Comparison of ENCODE assay signal across 8 cellular contexts in the genomic region with DNA sequence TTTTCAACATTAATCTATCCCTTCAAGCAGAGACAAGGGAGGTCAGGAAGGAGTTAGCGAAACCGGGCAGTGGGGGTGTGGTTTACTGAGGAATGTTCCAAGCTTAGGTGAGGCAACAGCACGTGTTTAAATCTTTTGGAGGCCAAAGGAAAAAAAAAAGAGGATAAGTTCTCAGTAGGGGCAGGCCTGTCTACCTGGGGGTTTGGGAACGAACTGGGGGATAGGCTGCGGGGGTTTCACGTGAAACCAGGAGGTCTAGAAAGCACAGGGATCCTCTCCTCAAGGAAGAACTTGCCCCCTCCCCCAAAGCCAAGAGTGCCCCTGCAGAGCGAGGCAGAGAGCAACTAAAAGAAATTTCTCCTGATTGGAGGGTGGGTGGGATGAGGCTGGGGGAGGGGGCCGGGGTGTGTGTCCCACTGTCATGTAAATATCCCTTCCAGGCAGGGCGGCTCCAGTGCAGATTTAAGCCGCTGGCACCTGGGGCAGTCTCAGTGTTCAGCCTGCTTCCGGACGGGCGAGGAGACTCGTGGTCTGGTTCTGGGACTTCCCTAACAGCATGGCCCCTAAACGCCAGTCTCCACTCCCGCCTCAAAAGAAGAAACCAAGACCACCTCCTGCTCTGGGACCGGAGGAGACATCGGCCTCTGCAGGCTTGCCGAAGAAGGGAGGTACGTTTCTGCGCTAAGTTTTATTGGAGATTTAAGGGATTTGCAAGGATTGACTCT. TPM values are rescaled to one million over a fixed set of nuclear protein-coding genes. Genes with fewer than 3 reads are reported as not detected.
DNase-seq lines count a peak whose midpoint lies in the region; ATAC-seq and TF ChIP-seq lines count a peak whose summit lies in the region.

No MANE protein-coding gene starts in this region.

- H3K27ac Mint-ChIP-seq in effector memory CD8-positive, alpha-beta T cell: peak overlapping the region; percentile 98
- peak overlapping the region; percentile 98 for H3K27ac Mint-ChIP-seq in mesothelial cell of epicardium

- no peaks in the 10 kb centered on the region for H3K9me2 ChIP-seq in DOHH2 (replicated peaks; ENCODE audit: control insufficient read depth, low read length)

- TF ChIP-seq POLR2A in thyroid gland (IDR thresholded peaks at IDR 0.05): peak in 1 of 2 donors; percentile 48

- H3K4me1 ChIP-seq in DOHH2 (ENCODE audit: control insufficient read depth, low read length): peaks cover 54% of the 10 kb centered on the region
- peaks cover 27 to 43% of the 10 kb centered on the region in 2 donors for H3K4me1 ChIP-seq in thyroid gland

- ATAC-seq in effector memory CD8-positive, alpha-beta T cell (replicated peaks): peak; percentile 44
- no peak for ATAC-seq in HG02610 (IDR thresholded peaks at IDR 0.05; ENCODE audit: unreplicated experiment)

- WGBS in thyroid gland, 2 donors: 5 to 8% methylated on average over 15 to 21 of the region's 21 CpGs

- intact Hi-C loops in thyroid gland (cut with DNase I): loop anchor here (10.0 kb wide), 1 partner anchor 49 kb away; no protein-coding TSS in a partner anchor

- H3K4me3 ChIP-seq in DOHH2 (ENCODE audit: low read length): peak overlapping the region; percentile 93
- peak overlapping the region; percentile 69 for H3K4me3 ChIP-seq in HFF-Myc (replicated peaks; ENCODE audit: low read depth, low read length)
- peak overlapping the region; percentile 27 to 51 (median 35) for H3K4me3 ChIP-seq in thyroid gland (replicated peaks in 1 of 3)

- TF ChIP-seq CTCF in DOHH2 (IDR thresholded peaks at IDR 0.05; ENCODE audit: low read depth, low read length, poor library complexity, severe bottlenecking) (no peak), HFF-Myc (IDR thresholded peaks at IDR 0.05; ENCODE audit: low read depth, low read length, missing control alignments) (no peak), mesothelial cell of epicardium (IDR thresholded peaks at IDR 0.05; ENCODE audit: unreplicated experiment) (no peak), thyroid gland (IDR thresholded peaks at IDR 0.05) (no peak)

- H3K27me3 ChIP-seq in DOHH2 (ENCODE audit: control insufficient read depth, low read length) (no peaks in the 10 kb centered on the region), thyroid gland (no peaks in the 10 kb centered on the region)

- no peak for DNase-seq in HFF-Myc (ENCODE audit: extremely low read depth, low read depth)
- DNase-seq in SKM-1 (lab: John Stamatoyannopoulos, UW; ENCODE audit: unreplicated experiment): peak; percentile 30
- DNase-seq in effector memory CD8-positive, alpha-beta T cell: peak; percentile 13 to 29 (median 13)
- no peak for DNase-seq in mesothelial cell of epicardium (ENCODE audit: low spot score in 2 of 2, unreplicated experiment in 2 of 2)
- DNase-seq in thyroid gland: peak; percentile 84 to 86
- DNase-seq in NCI-H1048 (lab: John Stamatoyannopoulos, UW): no peak

- peaks cover 36 to 48% of the 10 kb centered on the region in 2 donors for H3K4me1 Mint-ChIP-seq in effector memory CD8-positive, alpha-beta T cell (ENCODE audit: low read depth in 2 of 2)
- H3K4me1 Mint-ChIP-seq in mesothelial cell of epicardium: peaks cover 35% of the 10 kb centered on the region

- H3K4me2 ChIP-seq in DOHH2 (ENCODE audit: low read length): peak overlapping the region; percentile 87

- H3F3A ChIP-seq in DOHH2 (ENCODE audit: control insufficient read depth, insufficient read depth): peaks cover 22% of the 10 kb centered on the region

- H3K9me3 Mint-ChIP-seq in effector memory CD8-positive, alpha-beta T cell: no peaks in the 10 kb centered on the region
- no peaks in the 10 kb centered on the region for H3K9me3 Mint-ChIP-seq in mesothelial cell of epicardium

- peaks cover 52% of the 10 kb centered on the region for H3K36me3 ChIP-seq in DOHH2 (ENCODE audit: control insufficient read depth, low read length)
- no peaks in the 10 kb centered on the region for H3K36me3 ChIP-seq in thyroid gland

- H3K79me2 ChIP-seq in DOHH2 (ENCODE audit: control insufficient read depth, low read length): peaks cover 82% of the 10 kb centered on the region

- H3K27ac ChIP-seq in DOHH2 (ENCODE audit: low read depth, low read length) (peak overlapping the region; percentile 98), thyroid gland (peak overlapping the region; percentile 79 to 99 (median 96))

- no peaks in the 10 kb centered on the region for H3K9me3 ChIP-seq in DOHH2 (ENCODE audit: control insufficient read depth, insufficient read depth, low read length)
- H3K9me3 ChIP-seq in thyroid gland: no peaks in the 10 kb centered on the region

- peaks cover 22% of the 10 kb centered on the region for H3K36me3 Mint-ChIP-seq in effector memory CD8-positive, alpha-beta T cell (ENCODE audit: insufficient read depth)
- H3K36me3 Mint-ChIP-seq in mesothelial cell of epicardium: peaks cover 3% of the 10 kb centered on the region

- H3K4me3 Mint-ChIP-seq in effector memory CD8-positive, alpha-beta T cell: peak overlapping the region; percentile 95
- H3K4me3 Mint-ChIP-seq in mesothelial cell of epicardium: peak overlapping the region; percentile 86

- H4K20me1 ChIP-seq in DOHH2 (ENCODE audit: control insufficient read depth, insufficient read depth, low read depth, low read length): peaks cover 8% of the 10 kb centered on the region; the same call in 1 of the 2 replicates

- H3K27me3 Mint-ChIP-seq in effector memory CD8-positive, alpha-beta T cell: no peaks in the 10 kb centered on the region
- no peaks in the 10 kb centered on the region for H3K27me3 Mint-ChIP-seq in mesothelial cell of epicardium (ENCODE audit: low read depth)

RNA-seq across cellular contexts. Expression of a gene that starts 5.5 kb away (rescaled TPM):
- 443 to 471 TPM (median 467 TPM) in 3 replicates for total RNA-seq in mesothelial cell of epicardium
- 100 to 1,000 TPM; 173 to 217 (median 202) TPM for total RNA-seq in thyroid gland

RNA-seq across cellular contexts. Expression of a gene that starts 18.8 kb away (rescaled TPM):
- total RNA-seq in mesothelial cell of epicardium (5.2 to 6.6 TPM (median 5.9 TPM) in 3 replicates), thyroid gland (1 to 10 TPM; 4.4 to 7.6 (median 6.4) TPM)

RNA-seq across cellular contexts. Expression of a gene that starts 26.9 kb away (rescaled TPM):
- total RNA-seq in mesothelial cell of epicardium (35.2 to 38.3 TPM (median 37.2 TPM) in 3 replicates), thyroid gland (100 to 1,000 TPM in 2 of 4 donors, 10 to 100 TPM in 2; 86.1 to 179 (median 132) TPM)

RNA-seq across cellular contexts. Expression of a gene that starts 40.4 kb away (rescaled TPM):
- 20.7 to 22.6 TPM (median 21.6 TPM) in 3 replicates for total RNA-seq in mesothelial cell of epicardium
- total RNA-seq in thyroid gland: 10 to 100 TPM; 21.2 to 45.7 (median 33.7) TPM

Comparison
In these comparisons a context has a peak if more than half of its experiments do, and no peak if none do; other contexts are left out.
1. H3K4me3 ChIP-seq: peak in every context shown above with its lines; median percentile 93 in DOHH2; 69 in HFF-Myc; 35 in thyroid gland.
2. DNase-seq: peak in SKM-1 (single experiment), effector memory CD8-positive, alpha-beta T cell (3 of 3) and thyroid gland (2 of 2); none in HFF-Myc (single experiment), mesothelial cell of epicardium (0 of 2) and NCI-H1048 (single experiment).